Comparison of ENCODE assay signal across 22 cellular contexts in the genomic region with DNA sequence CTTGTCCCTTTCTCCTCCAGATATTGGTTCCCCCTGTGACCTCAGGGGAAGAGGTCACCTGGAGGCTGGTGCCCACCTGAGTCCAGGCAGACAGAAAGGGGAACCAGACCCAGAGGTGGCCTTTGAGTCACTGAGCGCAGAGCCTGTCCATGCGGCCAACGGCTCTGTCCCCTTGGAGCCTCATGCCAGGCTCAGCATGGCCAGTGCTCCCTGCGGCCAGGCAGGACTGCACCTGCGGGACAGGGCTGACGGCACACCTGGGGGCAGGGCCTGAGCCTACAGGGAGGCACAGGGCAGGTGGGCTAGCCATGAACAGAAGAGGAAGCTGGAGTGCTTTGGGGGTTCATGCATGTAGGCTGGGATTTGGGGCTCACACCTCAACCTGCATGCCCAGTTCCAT. TPM values are rescaled to one million over a fixed set of nuclear protein-coding genes. Genes with fewer than 3 reads are reported as not detected.
DNase-seq lines count a peak whose midpoint lies in the region; ATAC-seq and TF ChIP-seq lines count a peak whose summit lies in the region.
"Had no signal": no experiment of that assay in that cellular context is flagged by ENCODE, and none has a peak within 500 bp of the region (broad histone marks: within the 10 kb centered on the region; RNA-seq: fewer than 3 reads in every experiment).

No MANE protein-coding gene starts in this region.

- no peaks in the 10 kb centered on the region for H3K27me3 Mint-ChIP-seq in activated CD4-positive, alpha-beta T cell treated with anti-CD3 and anti-CD28 coated beads for 36 hours
- H3K27me3 Mint-ChIP-seq in CD8-positive, alpha-beta memory T cell: peaks cover 0 to 2% of the 10 kb centered on the region in 2 donors
- H3K27me3 Mint-ChIP-seq in activated naive CD8-positive, alpha-beta T cell treated with anti-CD3 and anti-CD28 coated beads for 36 hours: no peaks in the 10 kb centered on the region
- H3K27me3 Mint-ChIP-seq in natural killer cell (ENCODE audit: low read depth in 2 of 2): no peaks in the 10 kb centered on the region
- H3K27me3 Mint-ChIP-seq: type B pancreatic cell had no signal

- H3K4me1 ChIP-seq in CD8-positive, alpha-beta memory T cell (ENCODE audit: insufficient read depth, low read length): peaks cover 35% of the 10 kb centered on the region

- no peak overlapping the region for H3K27ac ChIP-seq in CD8-positive, alpha-beta memory T cell (ENCODE audit: low read depth, low read length)
- H3K27ac ChIP-seq: body of pancreas, coronary artery, hepatocyte had no signal

- peak overlapping the region; percentile 63 for H3K27ac Mint-ChIP-seq in activated CD4-positive, alpha-beta T cell treated with anti-CD3 and anti-CD28 coated beads for 36 hours
- peak overlapping the region in 5 of 8 donors; percentile 30 to 92 (median 84) for H3K27ac Mint-ChIP-seq in CD8-positive, alpha-beta memory T cell
- H3K27ac Mint-ChIP-seq in activated naive CD8-positive, alpha-beta T cell treated with anti-CD3 and anti-CD28 coated beads for 36 hours: peak overlapping the region; percentile 56
- H3K27ac Mint-ChIP-seq in natural killer cell: peak overlapping the region; percentile 96 to 99
- H3K27ac Mint-ChIP-seq: type B pancreatic cell had no signal

- CTCF ChIA-PET in activated CD4-positive, alpha-beta T cell treated with anti-CD3 and anti-CD28 coated beads for 36 hours (lab: Charles Lee): no interaction called here
- CTCF ChIA-PET in CD8-positive, alpha-beta memory T cell (lab: Charles Lee): interaction anchor here (0.8 kb wide), 1 partner anchor 10 kb away, joined by 3 read pairs; no protein-coding TSS in a partner anchor

- H3K4me1 Mint-ChIP-seq in activated CD4-positive, alpha-beta T cell treated with anti-CD3 and anti-CD28 coated beads for 36 hours: peaks cover 36% of the 10 kb centered on the region
- H3K4me1 Mint-ChIP-seq in CD8-positive, alpha-beta memory T cell: peaks cover 30 to 62% (median 30%) of the 10 kb centered on the region in 3 donors
- peaks cover 24% of the 10 kb centered on the region for H3K4me1 Mint-ChIP-seq in activated naive CD8-positive, alpha-beta T cell treated with anti-CD3 and anti-CD28 coated beads for 36 hours
- peaks cover 19 to 55% of the 10 kb centered on the region in 2 donors for H3K4me1 Mint-ChIP-seq in natural killer cell

- H3K4me3 Mint-ChIP-seq in activated CD4-positive, alpha-beta T cell treated with anti-CD3 and anti-CD28 coated beads for 36 hours: peak overlapping the region; percentile 45
- peak overlapping the region; percentile 17 to 70 (median 61) for H3K4me3 Mint-ChIP-seq in CD8-positive, alpha-beta memory T cell
- no peak overlapping the region for H3K4me3 Mint-ChIP-seq in activated naive CD8-positive, alpha-beta T cell treated with anti-CD3 and anti-CD28 coated beads for 36 hours
- H3K4me3 Mint-ChIP-seq in natural killer cell: peak overlapping the region; percentile 81
- H3K4me3 Mint-ChIP-seq: type B pancreatic cell had no signal

- TF ChIP-seq CTCF in natural killer cell (IDR thresholded peaks at IDR 0.05): no peak

- peaks cover 37% of the 10 kb centered on the region for H3K36me3 Mint-ChIP-seq in activated CD4-positive, alpha-beta T cell treated with anti-CD3 and anti-CD28 coated beads for 36 hours (ENCODE audit: low read depth)
- peaks cover 0 to 60% (median 0%) of the 10 kb centered on the region in 3 donors for H3K36me3 Mint-ChIP-seq in CD8-positive, alpha-beta memory T cell
- peaks cover 10% of the 10 kb centered on the region for H3K36me3 Mint-ChIP-seq in activated naive CD8-positive, alpha-beta T cell treated with anti-CD3 and anti-CD28 coated beads for 36 hours
- H3K36me3 Mint-ChIP-seq in natural killer cell: no peaks in the 10 kb centered on the region
- H3K36me3 Mint-ChIP-seq: type B pancreatic cell had no signal

- intact Hi-C loops in activated CD4-positive, alpha-beta T cell treated with anti-CD3 and anti-CD28 coated beads for 36 hours (cut with DNase I, micrococcal nuclease): loop anchor here in 1 of 2 experiments (5.0 kb wide), 1 partner anchor 228 kb away; no protein-coding TSS in a partner anchor
- intact Hi-C loops in natural killer cell (cut with micrococcal nuclease): no loop called here

- no peaks in the 10 kb centered on the region for H3K9me3 ChIP-seq in CD8-positive, alpha-beta memory T cell (ENCODE audit: low read length)
- H3K9me3 ChIP-seq: body of pancreas, stomach had no signal

- no peak overlapping the region for H3K4me3 ChIP-seq in CD8-positive, alpha-beta memory T cell (ENCODE audit: low read length)
- H3K4me3 ChIP-seq: body of pancreas, coronary artery, hepatocyte, lung had no signal

- no peaks in the 10 kb centered on the region for H3K27me3 ChIP-seq in CD8-positive, alpha-beta memory T cell (ENCODE audit: insufficient read depth, low read length, poor library complexity, severe bottlenecking)
- H3K27me3 ChIP-seq: body of pancreas, hepatocyte, stomach had no signal

- POLR2A ChIA-PET in activated CD4-positive, alpha-beta T cell treated with anti-CD3 and anti-CD28 coated beads for 36 hours (lab: Charles Lee): no interaction called here
- POLR2A ChIA-PET in CD8-positive, alpha-beta memory T cell (lab: Charles Lee): no interaction called here

- H3K36me3 ChIP-seq in CD8-positive, alpha-beta memory T cell (ENCODE audit: insufficient read depth, low read length): no peaks in the 10 kb centered on the region

- ATAC-seq in activated CD4-positive, alpha-beta T cell treated with anti-CD3 and anti-CD28 coated beads for 36 hours: no peak
- ATAC-seq in natural killer cell (no peak), GM21528 (IDR thresholded peaks at IDR 0.05; ENCODE audit: low FRiP score, unreplicated experiment) (no peak), HG03159 (IDR thresholded peaks at IDR 0.05; ENCODE audit: unreplicated experiment) (no peak)
- ATAC-seq: body of pancreas had no signal

- no peaks in the 10 kb centered on the region for H3K9me3 Mint-ChIP-seq in activated CD4-positive, alpha-beta T cell treated with anti-CD3 and anti-CD28 coated beads for 36 hours (ENCODE audit: low read depth)
- H3K9me3 Mint-ChIP-seq in CD8-positive, alpha-beta memory T cell: no peaks in the 10 kb centered on the region
- no peaks in the 10 kb centered on the region for H3K9me3 Mint-ChIP-seq in activated naive CD8-positive, alpha-beta T cell treated with anti-CD3 and anti-CD28 coated beads for 36 hours
- H3K9me3 Mint-ChIP-seq in natural killer cell: no peaks in the 10 kb centered on the region
- H3K9me3 Mint-ChIP-seq: type B pancreatic cell had no signal

- DNase-seq in activated CD4-positive, alpha-beta T cell treated with anti-CD3 and anti-CD28 coated beads for 36 hours: no peak
- DNase-seq in activated CD4-positive, alpha-beta T cell treated with anti-CD3 and anti-CD28 coated beads for 1 hour: no peak
- DNase-seq in CD8-positive, alpha-beta memory T cell: no peak
- DNase-seq in activated naive CD8-positive, alpha-beta T cell treated with anti-CD3 and anti-CD28 coated beads for 36 hours: no peak
- DNase-seq in natural killer cell: no peak
- DNase-seq in NAMALWA (ENCODE audit: low spot score): no peak
- DNase-seq: activated gamma-delta T cell, body of pancreas, DMS153, GF-D8, GOT3, islet precursor cell, NCI-H510A, stomach had no signal

RNA-seq across cellular contexts. Expression of a gene that starts 2.7 kb away (rescaled TPM):
- 100 to 1,000 TPM; 135 to 145 TPM for total RNA-seq in activated CD4-positive, alpha-beta T cell treated with anti-CD3 and anti-CD28 coated beads for 36 hours
- total RNA-seq in CD8-positive, alpha-beta memory T cell: 100 to 1,000 TPM; 164 to 168 TPM
- 51.6 TPM for polyA plus RNA-seq in CD8-positive, alpha-beta memory T cell
- total RNA-seq in activated naive CD8-positive, alpha-beta T cell treated with anti-CD3 and anti-CD28 coated beads for 36 hours: 100 to 1,000 TPM in 1 of 2 experiments, 10 to 100 TPM in 1; 99.6 to 104 TPM
- 100 to 1,000 TPM; 228 to 266 (median 262) TPM for total RNA-seq in natural killer cell

RNA-seq across cellular contexts. Expression of a gene that starts 27.7 kb away (rescaled TPM):
- 10 to 100 TPM; 23.7 to 36.8 TPM for total RNA-seq in activated CD4-positive, alpha-beta T cell treated with anti-CD3 and anti-CD28 coated beads for 36 hours
- 10 to 100 TPM; 41.3 to 45.5 TPM for total RNA-seq in CD8-positive, alpha-beta memory T cell
- 23.2 TPM for polyA plus RNA-seq in CD8-positive, alpha-beta memory T cell
- total RNA-seq in activated naive CD8-positive, alpha-beta T cell treated with anti-CD3 and anti-CD28 coated beads for 36 hours: 10 to 100 TPM; 42.2 to 43.2 TPM
- total RNA-seq in natural killer cell: 10 to 100 TPM; 11.3 to 15.1 (median 11.6) TPM

RNA-seq across cellular contexts. Expression of a gene that starts 28.8 kb away (rescaled TPM):
- total RNA-seq in activated CD4-positive, alpha-beta T cell treated with anti-CD3 and anti-CD28 coated beads for 36 hours: under 1 TPM in 1 of 2 experiments, not detected in 1; 0.14 TPM
- not detected for total RNA-seq in CD8-positive, alpha-beta memory T cell
- polyA plus RNA-seq in CD8-positive, alpha-beta memory T cell: not detected
- total RNA-seq in activated naive CD8-positive, alpha-beta T cell treated with anti-CD3 and anti-CD28 coated beads for 36 hours: under 1 TPM in 1 of 2 experiments, not detected in 1; 0.28 TPM
- not detected for total RNA-seq in natural killer cell
- total RNA-seq: body of pancreas, hepatocyte, myocyte had no signal
- polyA plus RNA-seq: BJ had no signal

RNA-seq across cellular contexts. Expression of a gene that starts 32.5 kb away (rescaled TPM):
- total RNA-seq in activated CD4-positive, alpha-beta T cell treated with anti-CD3 and anti-CD28 coated beads for 36 hours: 10 to 100 TPM; 32.4 to 39.2 TPM
- total RNA-seq in CD8-positive, alpha-beta memory T cell: 10 to 100 TPM; 40.3 to 46.3 TPM
- 25.0 TPM for polyA plus RNA-seq in CD8-positive, alpha-beta memory T cell
- 10 to 100 TPM; 29.8 to 34.3 TPM for total RNA-seq in activated naive CD8-positive, alpha-beta T cell treated with anti-CD3 and anti-CD28 coated beads for 36 hours
- 10 to 100 TPM; 48.2 to 75.7 (median 61.8) TPM for total RNA-seq in natural killer cell
